ENCODE assay signal across 20 cellular contexts in genomic region chr5:140186155-140186753, GRCh38.
"Had no signal": no experiment of that assay in that cellular context is flagged by ENCODE, and none has a peak within 500 bp of the region (broad histone marks: within the 10 kb centered on the region; RNA-seq: fewer than 3 reads in every experiment).

No MANE protein-coding gene starts in this region.

- H3K4me3 ChIP-seq: pancreas, prostate gland, spleen, uterus had no signal

- ATAC-seq: activated naive CD4-positive, alpha-beta T cell treated with anti-CD3 and anti-CD28 coated beads, Interleukin-2, amount 50 U/mL, for 72 hours; activated T-cell treated with anti-CD3 and anti-CD28 coated beads, Interleukin-2, amount 50 U/mL, for 72 hours; left colon; pancreas; stimulated activated naive CD8-positive, alpha-beta T cell treated with anti-CD3 and anti-CD28 coated beads, Interleukin-15, Interleukin-2, amounts not matched to agents 100 U/mL and 50 U/mL, for 24 hours had no signal

- H3K36me3 ChIP-seq: pancreas, prostate gland, spleen, uterus had no signal

- H3K4me1 ChIP-seq: prostate gland, uterus had no signal

- H3K27ac ChIP-seq: epithelial cell of prostate, pancreas, prostate gland, spleen, uterus had no signal

- DNase-seq: activated CD4-positive, alpha-beta T cell treated with anti-CD3 and anti-CD28 coated beads for 4 hours; activated CD4-positive, alpha-beta T cell treated with anti-CD3 and anti-CD28 coated beads, Interleukin-2, amount 50 U/mL, for 4 hours; activated naive CD4-positive, alpha-beta T cell; activated T-cell treated with anti-CD3 and anti-CD28 coated beads for 4 hours; activated T-cell treated with anti-CD3 and anti-CD28 coated beads, Interleukin-2, amount 50 U/mL, for 72 hours; dermis blood vessel endothelial cell; effector CD8-positive, alpha-beta T cell; hippocampal formation; kidney; left colon; naive B cell; nucleus accumbens; pancreas; spleen; stimulated activated naive CD8-positive, alpha-beta T cell treated with anti-CD3 and anti-CD28 coated beads, Interleukin-15, Interleukin-2, amounts not matched to agents 100 U/mL and 50 U/mL, for 24 hours; T-helper 2 cell; uterus had no signal

- H3K9me3 ChIP-seq: pancreas, prostate gland, spleen, uterus had no signal

- H3K27me3 ChIP-seq: pancreas, spleen, uterus had no signal
